In the genomic region with DNA sequence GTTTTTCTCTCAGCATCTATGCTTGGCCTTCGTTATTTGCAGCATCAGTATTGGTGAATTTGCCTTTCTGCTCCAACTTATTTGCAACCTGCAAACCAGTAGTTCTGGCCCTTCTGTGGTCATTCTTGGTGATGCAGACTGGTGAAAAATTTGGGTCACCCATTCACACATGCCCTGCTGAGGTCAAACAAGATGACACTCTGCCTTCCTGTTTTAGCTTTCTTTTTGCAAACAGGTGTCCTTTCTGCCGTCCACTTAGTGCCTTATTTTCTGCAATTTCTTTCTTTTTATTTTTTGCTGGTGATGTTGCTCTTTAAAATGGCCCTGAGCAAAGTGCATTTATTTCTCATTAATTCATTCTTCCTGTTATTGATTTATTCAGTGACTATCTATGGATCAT, we compare ENCODE assay signal across 1 cellular context.
TF ChIP-seq lines count a peak whose summit lies in the region.

No MANE protein-coding gene starts in this region.

TF ChIP-seq in SK-N-SH, 30 proteins besides CTCF, POLR2A, EP300 and RAD21 (continued from another document):
- no peak for TF ChIP-seq USF2 (IDR thresholded peaks at IDR 0.05; ENCODE audit: borderline replicate concordance, low read depth, low read length)
